In the genomic region with DNA sequence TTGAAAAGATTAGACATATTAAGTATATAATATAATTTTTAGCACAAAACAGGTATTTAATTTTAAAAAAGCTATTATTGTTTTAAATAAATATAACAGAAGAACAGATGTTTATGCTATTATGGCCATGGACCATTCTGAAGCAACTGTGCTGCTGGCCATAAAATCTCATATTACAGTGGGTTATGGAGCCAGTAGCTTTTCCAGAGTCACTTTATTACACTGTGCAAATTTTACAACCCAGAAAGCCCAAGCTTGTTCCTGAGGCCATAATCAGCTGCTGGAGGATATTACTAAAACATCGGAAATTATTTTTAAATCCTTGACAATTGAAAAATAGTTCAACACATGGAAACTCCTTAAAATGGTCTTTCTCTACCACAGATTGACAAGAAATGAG, we compare ENCODE assay signal across 1 cellular context.
TF ChIP-seq lines count a peak whose summit lies in the region.

No MANE protein-coding gene starts in this region.

TF ChIP-seq in IMR-90, 13 proteins besides CTCF, POLR2A, EP300 and RAD21 (continued from another document):
- TF ChIP-seq RFX5 (IDR thresholded peaks at IDR 0.05; ENCODE audit: low read depth, low read length) (no peak), CEBPB (IDR thresholded peaks at IDR 0.05; ENCODE audit: low read depth, low read length) (no peak), BHLHE40 (IDR thresholded peaks at IDR 0.05; ENCODE audit: low read depth, low read length) (no peak), RCOR1 (IDR thresholded peaks at IDR 0.05; ENCODE audit: insufficient replicate concordance, low read length) (no peak), NFE2L2 (IDR thresholded peaks at IDR 0.05; ENCODE audit: low read depth, low read length) (no peak), MAZ (IDR thresholded peaks at IDR 0.05; ENCODE audit: borderline replicate concordance, low read depth, low read length) (no peak), MXI1 (IDR thresholded peaks at IDR 0.05; ENCODE audit: borderline replicate concordance, low read depth, low read length) (no peak), SMC3 (IDR thresholded peaks at IDR 0.05; ENCODE audit: low read depth, low read length) (no peak), MAFK (IDR thresholded peaks at IDR 0.05; ENCODE audit: low read depth, low read length) (no peak)
- TF ChIP-seq, protein P1, sequence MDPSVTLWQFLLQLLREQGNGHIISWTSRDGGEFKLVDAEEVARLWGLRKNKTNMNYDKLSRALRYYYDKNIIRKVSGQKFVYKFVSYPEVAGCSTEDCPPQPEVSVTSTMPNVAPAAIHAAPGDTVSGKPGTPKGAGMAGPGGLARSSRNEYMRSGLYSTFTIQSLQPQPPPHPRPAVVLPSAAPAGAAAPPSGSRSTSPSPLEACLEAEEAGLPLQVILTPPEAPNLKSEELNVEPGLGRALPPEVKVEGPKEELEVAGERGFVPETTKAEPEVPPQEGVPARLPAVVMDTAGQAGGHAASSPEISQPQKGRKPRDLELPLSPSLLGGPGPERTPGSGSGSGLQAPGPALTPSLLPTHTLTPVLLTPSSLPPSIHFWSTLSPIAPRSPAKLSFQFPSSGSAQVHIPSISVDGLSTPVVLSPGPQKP (IDR thresholded peaks at IDR 0.05; ENCODE audit: borderline replicate concordance, low read depth, low read length) = no peak
- TF ChIP-seq, protein P2, sequence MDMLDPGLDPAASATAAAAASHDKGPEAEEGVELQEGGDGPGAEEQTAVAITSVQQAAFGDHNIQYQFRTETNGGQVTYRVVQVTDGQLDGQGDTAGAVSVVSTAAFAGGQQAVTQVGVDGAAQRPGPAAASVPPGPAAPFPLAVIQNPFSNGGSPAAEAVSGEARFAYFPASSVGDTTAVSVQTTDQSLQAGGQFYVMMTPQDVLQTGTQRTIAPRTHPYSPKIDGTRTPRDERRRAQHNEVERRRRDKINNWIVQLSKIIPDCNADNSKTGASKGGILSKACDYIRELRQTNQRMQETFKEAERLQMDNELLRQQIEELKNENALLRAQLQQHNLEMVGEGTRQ (IDR thresholded peaks at IDR 0.05; ENCODE audit: low read depth, low read length) = no peak
